Comparison of ENCODE assay signal across 19 cellular contexts in genomic region chr20:62428396-62429160, GRCh38. TPM values are rescaled to one million over a fixed set of nuclear protein-coding genes. Genes with fewer than 3 reads are reported as not detected.
DNase-seq lines count a peak whose midpoint lies in the region; ATAC-seq and TF ChIP-seq lines count a peak whose summit lies in the region.
"Had no signal": no experiment of that assay in that cellular context is flagged by ENCODE, and none has a peak within 500 bp of the region (broad histone marks: within the 10 kb centered on the region; RNA-seq: fewer than 3 reads in every experiment).

No MANE protein-coding gene starts in this region.

- H3K27me3 ChIP-seq in PC-9 (ENCODE audit: insufficient read depth, low read depth), result 0 out of 2 replicates have a peak, but pooled peaks cover 2% of the 10 kb centered on the region

- H3K36me3 ChIP-seq in PC-9 (ENCODE audit: low read depth), result no peaks in the 10 kb centered on the region

- H3K79me2 ChIP-seq in PC-9 (ENCODE audit: low read depth), result no peaks in the 10 kb centered on the region; the same call in 1 of the 2 replicates

- no peak overlapping the region for H2AFZ ChIP-seq in PC-9

- DNase-seq in ELF-1 (ENCODE audit: low read depth, low spot score), result peak; percentile 44
- no peak for DNase-seq in PC-9
- peak; percentile 43 for DNase-seq in left kidney (ENCODE audit: low read depth, low spot score)
- DNase-seq in type B pancreatic cell (ENCODE audit: extremely low spot score, unreplicated experiment), result no peak
- no peak for DNase-seq in naive thymus-derived CD8-positive, alpha-beta T cell
- no peak for DNase-seq in islet precursor cell
- DNase-seq: activated CD4-positive, alpha-beta T cell treated with anti-CD3 and anti-CD28 coated beads for 36 hours; NCI-H2171 treated with DMSO at 0.1 percent for 48 hours; NCI-H526 treated with DMSO at 0.1 percent for 48 hours; psoas muscle; stimulated activated naive CD4-positive, alpha-beta T cell; SW 1271 had no signal

- H3K36me3 Mint-ChIP-seq in type B pancreatic cell, result no peaks in the 10 kb centered on the region
- no peaks in the 10 kb centered on the region for H3K36me3 Mint-ChIP-seq in naive thymus-derived CD8-positive, alpha-beta T cell
- H3K36me3 Mint-ChIP-seq: activated naive CD4-positive, alpha-beta T cell treated with anti-CD3 and anti-CD28 coated beads, Interleukin-2, amount 50 U/mL, for 72 hours; natural killer cell treated with Interleukin-12 subunit alpha and Interleukin-12 subunit beta and Interleukin-15 and Interleukin-18, amount 100 ng/mL, for 72 hours had no signal

- H3K9me2 ChIP-seq in PC-9 (ENCODE audit: insufficient read depth), result no peaks in the 10 kb centered on the region

- H3K4me2 ChIP-seq in PC-9, result peak overlapping the region; percentile 85

- no peaks in the 10 kb centered on the region for H3K9me3 Mint-ChIP-seq in type B pancreatic cell
- H3K9me3 Mint-ChIP-seq in naive thymus-derived CD8-positive, alpha-beta T cell, result no peaks in the 10 kb centered on the region
- H3K9me3 Mint-ChIP-seq: activated naive CD4-positive, alpha-beta T cell treated with anti-CD3 and anti-CD28 coated beads, Interleukin-2, amount 50 U/mL, for 72 hours; activated T-helper 1 cell treated with anti-CD3 and anti-CD28 coated beads, Interleukin-12 subunit alpha, Interleukin-12 subunit beta, Interleukin-2, Interleukin-4 antibody, amounts not matched to agents 30 ng/mL and 10 ng/mL and 1 ng/mL, durations not matched to agents 14 hours and 24 hours and 36 hours; natural killer cell treated with Interleukin-12 subunit alpha and Interleukin-12 subunit beta and Interleukin-15 and Interleukin-18, amount 100 ng/mL, for 72 hours had no signal

- intact Hi-C loops in PC-9 (cut with micrococcal nuclease; ENCODE audit: unreplicated experiment), result loop anchor here (5.0 kb wide), 2 partner anchors 194 to 364 kb away; no protein-coding TSS in a partner anchor

- POLR2A ChIA-PET in PC-9 (lab: Charles Lee; ENCODE audit: unreplicated experiment), result interaction anchor here (0.6 kb wide), 1 partner anchor 216 kb away, joined by 3 read pairs; no protein-coding TSS in a partner anchor
- POLR2A ChIA-PET in naive thymus-derived CD8-positive, alpha-beta T cell (lab: Charles Lee), result no interaction called here

- H3F3A ChIP-seq in PC-9 (ENCODE audit: insufficient read depth, low read depth), result peaks cover 17% of the 10 kb centered on the region; the same call in 1 of the 2 replicates

- H3K4me1 ChIP-seq in PC-9 (replicated peaks; ENCODE audit: insufficient read depth), result peaks cover 38% of the 10 kb centered on the region

- CTCF ChIA-PET in PC-9 (lab: Charles Lee), result no interaction called here

- H3K4me1 Mint-ChIP-seq in type B pancreatic cell (ENCODE audit: unreplicated experiment), result peaks cover 12% of the 10 kb centered on the region
- no peaks in the 10 kb centered on the region for H3K4me1 Mint-ChIP-seq in naive thymus-derived CD8-positive, alpha-beta T cell
- H3K4me1 Mint-ChIP-seq: activated CD4-positive, alpha-beta T cell treated with anti-CD3 and anti-CD28 coated beads for 36 hours had no signal

- 0 out of 2 replicates have a peak, but pooled peaks cover 2% of the 10 kb centered on the region for H4K20me1 ChIP-seq in PC-9 (ENCODE audit: insufficient read depth)

- ATAC-seq in naive thymus-derived CD8-positive, alpha-beta T cell, result no peak
- ATAC-seq in HG03045 (IDR thresholded peaks at IDR 0.05; ENCODE audit: unreplicated experiment), result no peak
- ATAC-seq: activated CD4-positive, alpha-beta T cell treated with anti-CD3 and anti-CD28 coated beads for 36 hours; activated naive CD4-positive, alpha-beta T cell treated with anti-CD3 and anti-CD28 coated beads, Interleukin-2, amount 50 U/mL, for 72 hours; natural killer cell treated with Interleukin-12 subunit alpha and Interleukin-12 subunit beta and Interleukin-15 and Interleukin-18, amount 100 ng/mL, for 72 hours; psoas muscle; Right ventricle myocardium inferior had no signal

- no peaks in the 10 kb centered on the region for H3K9me3 ChIP-seq in PC-9 (ENCODE audit: insufficient read depth, low read depth)
- H3K9me3 ChIP-seq: psoas muscle had no signal

- no peaks in the 10 kb centered on the region for H3K27me3 Mint-ChIP-seq in type B pancreatic cell
- peaks cover 0 to 23% (median 3%) of the 10 kb centered on the region in 5 donors for H3K27me3 Mint-ChIP-seq in naive thymus-derived CD8-positive, alpha-beta T cell

- peak overlapping the region; percentile 77 for H3K4me3 Mint-ChIP-seq in type B pancreatic cell
- no peak overlapping the region for H3K4me3 Mint-ChIP-seq in naive thymus-derived CD8-positive, alpha-beta T cell
- H3K4me3 Mint-ChIP-seq: activated CD4-positive, alpha-beta T cell treated with anti-CD3 and anti-CD28 coated beads for 36 hours; activated T-helper 1 cell treated with anti-CD3 and anti-CD28 coated beads, Interleukin-12 subunit alpha, Interleukin-12 subunit beta, Interleukin-2, Interleukin-4 antibody, amounts not matched to agents 30 ng/mL and 10 ng/mL and 1 ng/mL, durations not matched to agents 14 hours and 24 hours and 36 hours; natural killer cell treated with Interleukin-12 subunit alpha and Interleukin-12 subunit beta and Interleukin-15 and Interleukin-18, amount 100 ng/mL, for 72 hours had no signal

- H3K27ac ChIP-seq in PC-9, result no peak overlapping the region
- H3K27ac ChIP-seq: psoas muscle had no signal

- no peak overlapping the region for H3K4me3 ChIP-seq in PC-9
- H3K4me3 ChIP-seq: psoas muscle, skin epidermis had no signal

- TF ChIP-seq CTCF in PC-9 (conservative IDR thresholded peaks at IDR 0.05) (no peak), type B pancreatic cell (conservative IDR thresholded peaks at IDR 0.05) (no peak)

- peak overlapping the region; percentile 89 for H3K27ac Mint-ChIP-seq in type B pancreatic cell
- peak overlapping the region in 1 of 10 donors; percentile 15 for H3K27ac Mint-ChIP-seq in naive thymus-derived CD8-positive, alpha-beta T cell
- H3K27ac Mint-ChIP-seq: activated CD4-positive, alpha-beta T cell treated with anti-CD3 and anti-CD28 coated beads for 36 hours; activated naive CD4-positive, alpha-beta T cell treated with anti-CD3 and anti-CD28 coated beads, Interleukin-2, amount 50 U/mL, for 72 hours; activated T-helper 1 cell treated with anti-CD3 and anti-CD28 coated beads, Interleukin-12 subunit alpha, Interleukin-12 subunit beta, Interleukin-2, Interleukin-4 antibody, amounts not matched to agents 30 ng/mL and 10 ng/mL and 1 ng/mL, durations not matched to agents 14 hours and 24 hours and 36 hours; natural killer cell treated with Interleukin-12 subunit alpha and Interleukin-12 subunit beta and Interleukin-15 and Interleukin-18, amount 100 ng/mL, for 72 hours had no signal

- no TSS peak for BruUV-seq in PC-9 (replicated peaks; lab: Mats Ljungman, UMichigan)

RNA-seq across cellular contexts. Expression of gene RBBP8NL, which starts 1.2 kb away (rescaled TPM):
- total RNA-seq in PC-9 (2021) (8.7 and 14.0 TPM in 2 replicates), type B pancreatic cell (ENCODE audit: low replicate concordance) (7.3 and 17.9 TPM in 2 replicates)
- not detected for total RNA-seq in naive thymus-derived CD8-positive, alpha-beta T cell
- not detected for polyA plus RNA-seq in naive thymus-derived CD8-positive, alpha-beta T cell
- total RNA-seq: activated CD4-positive, alpha-beta T cell treated with anti-CD3 and anti-CD28 coated beads for 36 hours; activated naive CD4-positive, alpha-beta T cell treated with anti-CD3 and anti-CD28 coated beads, Interleukin-2, amount 50 U/mL, for 72 hours; activated T-helper 1 cell treated with anti-CD3 and anti-CD28 coated beads, Interleukin-12 subunit alpha, Interleukin-12 subunit beta, Interleukin-2, Interleukin-4 antibody, amounts not matched to agents 30 ng/mL and 10 ng/mL and 1 ng/mL, durations not matched to agents 14 hours and 24 hours and 36 hours; mesenteric fat pad; natural killer cell treated with Interleukin-12 subunit alpha and Interleukin-12 subunit beta and Interleukin-15 and Interleukin-18, amount 100 ng/mL, for 72 hours; psoas muscle; Right ventricle myocardium inferior had no signal

RNA-seq across cellular contexts. Expression of gene CABLES2, which starts 21.5 kb away (rescaled TPM):
- 11.2 and 14.1 TPM in 2 replicates for total RNA-seq in PC-9 (2021)
- 11.7 and 18.4 TPM in 2 replicates for total RNA-seq in type B pancreatic cell (ENCODE audit: low replicate concordance)
- total RNA-seq in naive thymus-derived CD8-positive, alpha-beta T cell, result 1 to 10 TPM; 6.3 to 6.4 TPM
- 1 to 10 TPM in 2 of 3 donors, under 1 TPM in 1; 0.83 to 1.7 (median 1.1) TPM for polyA plus RNA-seq in naive thymus-derived CD8-positive, alpha-beta T cell

RNA-seq across cellular contexts. Expression of gene RPS21, which starts 41.7 kb away (rescaled TPM):
- total RNA-seq in PC-9 (2021) (2,188 and 2,275 TPM in 2 replicates), type B pancreatic cell (ENCODE audit: low replicate concordance) (1,432 and 1,737 TPM in 2 replicates)
- 1,000 to 10,000 TPM; 3,205 to 3,496 TPM for total RNA-seq in naive thymus-derived CD8-positive, alpha-beta T cell
- polyA plus RNA-seq in naive thymus-derived CD8-positive, alpha-beta T cell, result 1,000 to 10,000 TPM; 3,313 to 3,803 (median 3,517) TPM

RNA-seq across cellular contexts. Expression of gene GATA5, which starts 47.2 kb away (rescaled TPM):
- total RNA-seq in PC-9 (2021) (0.96 and 2.1 TPM in 2 replicates), type B pancreatic cell (ENCODE audit: low replicate concordance) (10.8 and 12.8 TPM in 2 replicates)
- not detected for total RNA-seq in naive thymus-derived CD8-positive, alpha-beta T cell
- polyA plus RNA-seq in naive thymus-derived CD8-positive, alpha-beta T cell, result not detected
- total RNA-seq: activated CD4-positive, alpha-beta T cell treated with anti-CD3 and anti-CD28 coated beads for 36 hours; activated naive CD4-positive, alpha-beta T cell treated with anti-CD3 and anti-CD28 coated beads, Interleukin-2, amount 50 U/mL, for 72 hours; activated T-helper 1 cell treated with anti-CD3 and anti-CD28 coated beads, Interleukin-12 subunit alpha, Interleukin-12 subunit beta, Interleukin-2, Interleukin-4 antibody, amounts not matched to agents 30 ng/mL and 10 ng/mL and 1 ng/mL, durations not matched to agents 14 hours and 24 hours and 36 hours; natural killer cell treated with Interleukin-12 subunit alpha and Interleukin-12 subunit beta and Interleukin-15 and Interleukin-18, amount 100 ng/mL, for 72 hours had no signal

Comparison
In these comparisons a context has a peak if more than half of its experiments do, and no peak if none do; other contexts are left out.
1. DNase-seq: peak in ELF-1 (single experiment) and left kidney (single experiment); none in PC-9 (0 of 2), type B pancreatic cell (single experiment), naive thymus-derived CD8-positive, alpha-beta T cell (0 of 10) and islet precursor cell (single experiment).